In the genomic region with DNA sequence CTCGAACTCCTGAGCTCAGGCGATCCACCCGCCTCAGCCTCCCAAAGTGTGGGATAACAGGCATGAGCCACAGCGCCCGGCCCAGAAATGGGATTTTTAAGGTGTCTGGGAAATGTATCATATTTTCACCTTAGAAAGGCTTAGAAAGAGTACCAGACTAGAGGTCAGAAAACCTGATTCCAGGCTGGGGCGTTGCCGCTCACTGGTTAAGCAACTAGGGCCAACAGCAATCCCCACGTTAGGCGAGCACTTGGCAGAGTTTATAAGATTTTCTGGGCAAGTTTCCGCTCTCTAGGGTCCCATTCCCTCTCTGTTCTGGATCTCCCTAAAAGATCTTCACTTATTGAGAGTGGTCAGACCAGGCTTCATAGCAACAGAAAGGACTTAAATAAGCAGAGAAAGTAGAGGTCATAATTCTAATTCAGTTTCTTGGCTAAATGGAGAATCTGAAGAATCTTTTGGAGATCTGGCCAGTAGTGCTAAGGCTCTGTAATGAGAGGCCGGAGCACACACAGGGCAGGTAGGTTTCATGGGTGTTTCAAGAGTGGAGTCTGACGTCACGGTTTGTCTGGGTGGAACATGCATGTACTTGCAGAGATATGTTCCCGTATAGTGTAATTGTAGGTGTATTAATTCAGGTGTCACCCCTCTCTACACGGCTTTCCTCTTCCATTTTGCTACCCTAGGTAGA, we compare ENCODE assay signal across 1 cellular context.
TF ChIP-seq lines count a peak whose summit lies in the region.

No MANE protein-coding gene starts in this region.

TF ChIP-seq in GM23338, 12 proteins besides CTCF, POLR2A, EP300 and RAD21 (continued from another document):
- TF ChIP-seq ZNF462 (CRISPR knock-in tag; IDR thresholded peaks at IDR 0.05) (no peak), ZNF114 (CRISPR knock-in tag; IDR thresholded peaks at IDR 0.05) (no peak), NANOG (IDR thresholded peaks at IDR 0.05; ENCODE audit: borderline replicate concordance) (no peak)
